Comparison of ENCODE assay signal across 8 cellular contexts in genomic region chr6:21953831-21954801, GRCh38.
DNase-seq lines count a peak whose midpoint lies in the region; ATAC-seq and TF ChIP-seq lines count a peak whose summit lies in the region.

No MANE protein-coding gene starts in this region.

- ATAC-seq in SK-N-SH treated with all-trans-retinoic acid at 6 μM for 48 hours (peak; percentile 86), HG03025 (IDR thresholded peaks at IDR 0.05; ENCODE audit: low FRiP score, unreplicated experiment) (no peak), GM19455 (IDR thresholded peaks at IDR 0.05; ENCODE audit: unreplicated experiment) (no peak)

- H3K27me3 ChIP-seq in cardiac muscle cell (no peaks in the 10 kb centered on the region), uterus (no peaks in the 10 kb centered on the region)

- intact Hi-C loops in cardiac septum (cut with DNase I) (no loop called here), uterus (cut with DNase I; ENCODE audit: low total_unique reads) (no loop called here)

- DNase-seq in cardiac muscle cell (ENCODE audit: low read depth in 1 of 2, low spot score in 1 of 2) (peak; percentile 62 to 77), cardiac septum (ENCODE audit: low spot score) (no peak), iPS-NIHi11 (ENCODE audit: low spot score) (peak; percentile 16), uterus (peak; percentile 24 to 48), NCI-H1092 treated with DMSO at 0.1 percent for 48 hours (lab: John Stamatoyannopoulos, UW) (no peak)

- H3K4me3 ChIP-seq in cardiac muscle cell = no peak overlapping the region
- H3K4me3 ChIP-seq in uterus = no peak overlapping the region

- peaks cover 29% of the 10 kb centered on the region for H3K4me1 ChIP-seq in cardiac muscle cell (ENCODE audit: low read depth)
- peaks cover 0 to 10% of the 10 kb centered on the region in 2 donors for H3K4me1 ChIP-seq in uterus

- TF ChIP-seq CTCF in cardiac muscle cell (IDR thresholded peaks at IDR 0.05; ENCODE audit: low read depth, low read length) (no peak), uterus (IDR thresholded peaks at IDR 0.05) (no peak)

- TF ChIP-seq POLR2A in uterus (IDR thresholded peaks at IDR 0.05) = no peak

- no peaks in the 10 kb centered on the region for H3K36me3 ChIP-seq in cardiac muscle cell
- H3K36me3 ChIP-seq in uterus = no peaks in the 10 kb centered on the region

- H3K9me3 ChIP-seq in cardiac muscle cell (ENCODE audit: low read depth) = no peaks in the 10 kb centered on the region
- no peaks in the 10 kb centered on the region for H3K9me3 ChIP-seq in uterus

- H3K27ac ChIP-seq in cardiac muscle cell (peak overlapping the region; percentile 90), uterus (peak overlapping the region; percentile 78 to 80)

TF ChIP-seq in SK-N-SH treated with all-trans-retinoic acid at 6 μM for 48 hours, 23 proteins besides CTCF, POLR2A, EP300 and RAD21:
- TF ChIP-seq, protein P1, sequence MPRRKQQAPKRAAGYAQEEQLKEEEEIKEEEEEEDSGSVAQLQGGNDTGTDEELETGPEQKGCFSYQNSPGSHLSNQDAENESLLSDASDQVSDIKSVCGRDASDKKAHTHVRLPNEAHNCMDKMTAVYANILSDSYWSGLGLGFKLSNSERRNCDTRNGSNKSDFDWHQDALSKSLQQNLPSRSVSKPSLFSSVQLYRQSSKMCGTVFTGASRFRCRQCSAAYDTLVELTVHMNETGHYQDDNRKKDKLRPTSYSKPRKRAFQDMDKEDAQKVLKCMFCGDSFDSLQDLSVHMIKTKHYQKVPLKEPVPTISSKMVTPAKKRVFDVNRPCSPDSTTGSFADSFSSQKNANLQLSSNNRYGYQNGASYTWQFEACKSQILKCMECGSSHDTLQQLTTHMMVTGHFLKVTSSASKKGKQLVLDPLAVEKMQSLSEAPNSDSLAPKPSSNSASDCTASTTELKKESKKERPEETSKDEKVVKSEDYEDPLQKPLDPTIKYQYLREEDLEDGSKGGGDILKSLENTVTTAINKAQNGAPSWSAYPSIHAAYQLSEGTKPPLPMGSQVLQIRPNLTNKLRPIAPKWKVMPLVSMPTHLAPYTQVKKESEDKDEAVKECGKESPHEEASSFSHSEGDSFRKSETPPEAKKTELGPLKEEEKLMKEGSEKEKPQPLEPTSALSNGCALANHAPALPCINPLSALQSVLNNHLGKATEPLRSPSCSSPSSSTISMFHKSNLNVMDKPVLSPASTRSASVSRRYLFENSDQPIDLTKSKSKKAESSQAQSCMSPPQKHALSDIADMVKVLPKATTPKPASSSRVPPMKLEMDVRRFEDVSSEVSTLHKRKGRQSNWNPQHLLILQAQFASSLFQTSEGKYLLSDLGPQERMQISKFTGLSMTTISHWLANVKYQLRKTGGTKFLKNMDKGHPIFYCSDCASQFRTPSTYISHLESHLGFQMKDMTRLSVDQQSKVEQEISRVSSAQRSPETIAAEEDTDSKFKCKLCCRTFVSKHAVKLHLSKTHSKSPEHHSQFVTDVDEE (CRISPR knock-in tag; IDR thresholded peaks at IDR 0.05) = peak; percentile 56; the same call in 1 of the 2 replicates
- peak; percentile 57; the same call in 1 of the 2 replicates for TF ChIP-seq TCF4 (CRISPR knock-in tag; IDR thresholded peaks at IDR 0.05; ENCODE audit: borderline replicate concordance)
- TF ChIP-seq ZC3H10 (CRISPR knock-in tag; IDR thresholded peaks at IDR 0.05) = no peak
TF ChIP-seq in SK-N-SH treated with all-trans-retinoic acid at 6 μM for 48 hours: peak in this region for 2.

Comparison
In these comparisons a context has a peak if more than half of its experiments do, and no peak if none do; other contexts are left out.
1. DNase-seq: peak in cardiac muscle cell (2 of 2), iPS-NIHi11 (single experiment) and uterus (2 of 2); none in cardiac septum (single experiment) and NCI-H1092 treated with DMSO at 0.1 percent for 48 hours (single experiment).